Comparison of ENCODE assay signal across 8 cellular contexts in the genomic region with DNA sequence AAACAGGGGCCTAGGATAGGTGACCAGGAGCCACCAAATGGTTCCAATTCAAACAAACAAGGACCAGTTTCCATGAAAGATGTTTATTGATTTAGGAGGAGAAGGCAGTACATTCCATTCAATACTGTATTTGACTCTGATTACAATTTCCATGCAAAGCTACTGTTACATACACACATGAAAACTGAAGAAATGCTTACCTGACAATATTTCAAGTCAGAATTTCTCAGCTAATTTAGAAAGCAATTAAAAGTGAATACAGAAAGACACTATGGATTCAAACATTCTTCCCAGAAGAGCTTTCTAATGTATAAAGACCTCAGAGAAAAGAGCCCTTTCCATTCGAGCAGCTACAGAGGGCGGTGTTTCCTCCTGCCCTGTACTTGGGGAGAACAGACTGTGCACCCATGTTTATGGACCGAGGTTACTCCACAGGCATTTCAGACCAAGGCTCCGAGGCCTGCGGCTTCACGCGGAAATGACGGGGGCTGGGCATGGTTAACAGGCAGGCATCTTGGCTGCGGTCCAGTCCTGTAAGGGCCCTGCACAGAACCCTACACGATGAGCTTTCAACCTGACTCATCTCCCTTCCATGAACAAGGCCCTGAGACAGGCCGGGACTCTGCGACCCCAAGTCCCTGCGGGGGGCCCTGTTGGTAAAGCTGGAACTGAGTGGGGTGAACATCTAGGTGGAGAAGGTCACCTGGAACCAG. TPM values are rescaled to one million over a fixed set of nuclear protein-coding genes. Genes with fewer than 3 reads are reported as not detected.
DNase-seq lines count a peak whose midpoint lies in the region; ATAC-seq, FAIRE-seq and TF ChIP-seq lines count a peak whose summit lies in the region.

No MANE protein-coding gene starts in this region.

- in situ Hi-C loops in HepG2 (cut with HindIII; ENCODE audit: extremely low pct_ligation_motif_present, low pct_unique_long_range_greater_than_20kb) (no loop called here), KBM-7 (cut with MboI; ENCODE audit: low pct_unique_long_range_greater_than_20kb, low sequenced_read_pairs) (no loop called here)

- H3K27me3 Mint-ChIP-seq in activated naive CD8-positive, alpha-beta T cell treated with anti-CD3 and anti-CD28 coated beads, Interleukin-2, amount 10 ng/mL, durations not matched to agents 7 days and 5 days, result no peaks in the 10 kb centered on the region

- no peak overlapping the region for H3K27ac ChIP-seq in HepG2 (ENCODE audit: extremely low read length, insufficient read depth, low read length)

- H3K79me2 ChIP-seq in HepG2 (ENCODE audit: insufficient read depth, low read length), result no peaks in the 10 kb centered on the region

- no peaks in the 10 kb centered on the region for H3K27me3 ChIP-seq in HepG2 (ENCODE audit: control insufficient read depth in 1 of 2, insufficient read depth in 2 of 2, low read length in 2 of 2)

- FAIRE-seq in HepG2 (lab: Jason Lieb, UNC), result peak; percentile 52

- POLR2A ChIA-PET in activated naive CD8-positive, alpha-beta T cell treated with anti-CD3 and anti-CD28 coated beads, Interleukin-2, amount 10 ng/mL, durations not matched to agents 7 days and 5 days (lab: Charles Lee), result interaction anchor here (1.1 to 1.6 kb wide), 2 partner anchors 10 to 26 kb away, joined by 4 to 6 read pairs; partner anchors contain the start of gene TCFL5
- POLR2A ChIA-PET in HepG2 (lab: Yijun Ruan, JAX), result interaction anchor here (0.7 to 2.7 kb wide), 5 partner anchors 10 to 68 kb away, joined by 3 to 8 read pairs (median 6); partner anchors contain the start of gene TCFL5

- TF ChIP-seq POLR2A in HepG2 (IDR thresholded peaks at IDR 0.05; ENCODE audit: insufficient read depth in 1 of 2, low read depth in 2 of 2, low read length in 2 of 2) (no peak), GM18505 (IDR thresholded peaks at IDR 0.05; ENCODE audit: borderline replicate concordance, extremely low read depth, insufficient read depth, insufficient read length) (no peak)

- ATAC-seq in activated naive CD8-positive, alpha-beta T cell treated with anti-CD3 and anti-CD28 coated beads, Interleukin-2, amount 10 ng/mL, durations not matched to agents 7 days and 5 days (ENCODE audit: low read depth), result peak; percentile 34
- ATAC-seq in HepG2 (peak; percentile 10), HG03378 (IDR thresholded peaks at IDR 0.05; ENCODE audit: unreplicated experiment) (no peak), GM18505 (IDR thresholded peaks at IDR 0.05; ENCODE audit: unreplicated experiment) (no peak)

- H4K20me1 ChIP-seq in HepG2 (ENCODE audit: insufficient read depth, low read length), result no peaks in the 10 kb centered on the region

- no peaks in the 10 kb centered on the region for H3K9me3 Mint-ChIP-seq in activated naive CD8-positive, alpha-beta T cell treated with anti-CD3 and anti-CD28 coated beads, Interleukin-2, amount 10 ng/mL, durations not matched to agents 7 days and 5 days

- peaks cover 15% of the 10 kb centered on the region for H3K4me1 ChIP-seq in HepG2 (ENCODE audit: insufficient read depth, low read length)

- peaks cover 12% of the 10 kb centered on the region for H3K4me1 Mint-ChIP-seq in activated naive CD8-positive, alpha-beta T cell treated with anti-CD3 and anti-CD28 coated beads, Interleukin-2, amount 10 ng/mL, durations not matched to agents 7 days and 5 days

- CTCF ChIA-PET in HepG2 (lab: Yijun Ruan, JAX; ENCODE audit: low intra/inter-chr PET ratio, low total read pairs), result no interaction called here

- H3K4me3 ChIP-seq in HepG2 (replicated peaks in 1 of 3; ENCODE audit: insufficient read depth in 1 of 3, low read depth in 2 of 3, low read length in 3 of 3), result no peak overlapping the region

- 72% methylated on average over 13 of the region's 13 CpGs for WGBS in HepG2 (ENCODE audit: low lambda C conversion rate)

- no peaks in the 10 kb centered on the region for H3K9me3 ChIP-seq in HepG2 (ENCODE audit: low read length)

- H3K36me3 Mint-ChIP-seq in activated naive CD8-positive, alpha-beta T cell treated with anti-CD3 and anti-CD28 coated beads, Interleukin-2, amount 10 ng/mL, durations not matched to agents 7 days and 5 days, result peaks cover 28% of the 10 kb centered on the region

- TF ChIP-seq CTCF in HepG2 (CRISPR knock-in tag; IDR thresholded peaks at IDR 0.05), result no peak
- no peak for TF ChIP-seq CTCF in GM10266 (IDR thresholded peaks at IDR 0.05; ENCODE audit: control insufficient read depth, insufficient read depth, low read depth, missing control alignments)

- no peak for TF ChIP-seq EP300 in HepG2 (IDR thresholded peaks at IDR 0.05; ENCODE audit: low read depth in 2 of 2, low read length in 2 of 2)
- TF ChIP-seq EP300 in HepG2 (CRISPR knock-in tag; IDR thresholded peaks at IDR 0.05; ENCODE audit: borderline replicate concordance), result no peak

- no peak overlapping the region for H2AFZ ChIP-seq in HepG2 (ENCODE audit: low read length)

- DNase-seq in GF-D8 (lab: John Stamatoyannopoulos, UW) (peak; percentile 84), NCI-H345 treated with DMSO at 0.1 percent for 48 hours (lab: John Stamatoyannopoulos, UW; ENCODE audit: unreplicated experiment) (peak; percentile 77), HepG2 (ENCODE audit: low spot score) (peak; percentile 50), KBM-7 (no peak), GM10266 (ENCODE audit: extremely low spot score) (no peak)
- no peak for DNase-seq in activated naive CD8-positive, alpha-beta T cell treated with anti-CD3 and anti-CD28 coated beads, Interleukin-2, amount 10 ng/mL, durations not matched to agents 7 days and 5 days

- H3K27ac Mint-ChIP-seq in activated naive CD8-positive, alpha-beta T cell treated with anti-CD3 and anti-CD28 coated beads, Interleukin-2, amount 10 ng/mL, durations not matched to agents 7 days and 5 days, result no peak overlapping the region

- no peak overlapping the region for H3K4me2 ChIP-seq in HepG2 (ENCODE audit: low read depth, low read length)

- H3K4me3 Mint-ChIP-seq in activated naive CD8-positive, alpha-beta T cell treated with anti-CD3 and anti-CD28 coated beads, Interleukin-2, amount 10 ng/mL, durations not matched to agents 7 days and 5 days, result no peak overlapping the region

- intact Hi-C loops in HepG2 (cut with micrococcal nuclease; ENCODE audit: unreplicated experiment), result no loop called here

- no peak for TF ChIP-seq RAD21 in HepG2 (CRISPR knock-in tag; IDR thresholded peaks at IDR 0.05)

- BruUV-seq in HepG2 (replicated peaks; lab: Mats Ljungman, UMichigan), result no TSS peak

- H3K36me3 ChIP-seq in HepG2 (replicated peaks in 1 of 2; ENCODE audit: control insufficient read depth in 1 of 2, insufficient read depth in 2 of 2, low read length in 2 of 2), result peaks cover 35 to 53% of the 10 kb centered on the region in 2 experiments

- H3K9ac ChIP-seq in HepG2 (ENCODE audit: insufficient read depth, low read depth, low read length), result no peak overlapping the region

RNA-seq across cellular contexts. Expression of gene TCFL5, which starts 25.7 kb away (rescaled TPM):
- 10 to 100 TPM in 1 of 2 experiments, 1 to 10 TPM in 1; 9.3 to 10.1 TPM for total RNA-seq in activated naive CD8-positive, alpha-beta T cell treated with anti-CD3 and anti-CD28 coated beads, Interleukin-2, amount 10 ng/mL, durations not matched to agents 7 days and 5 days
- total RNA-seq in HepG2 (2016; rRNA removed; fragmentation: Illumina TruSeq; extraction: Trizol), result 20.0 and 21.1 TPM in 2 replicates
- 13.3 and 17.7 TPM in 2 replicates for total RNA-seq in HepG2 (2016; cell fraction: cytosol; rRNA removed; fragmentation: Illumina TruSeq; extraction: Trizol; ENCODE audit: low read depth)
- total RNA-seq in HepG2 (2016; cell fraction: insoluble cytoplasmic fraction; rRNA removed; fragmentation: Illumina TruSeq; extraction: Trizol), result 20.4 and 21.0 TPM in 2 replicates
- 28.7 and 36.7 TPM in 2 replicates for total RNA-seq in HepG2 (2016; cell fraction: membrane; rRNA removed; fragmentation: Illumina TruSeq; extraction: Trizol)
- total RNA-seq in HepG2 (2016; cell fraction: nucleus; rRNA removed; fragmentation: Illumina TruSeq; extraction: Trizol), result 11.4 and 12.6 TPM in 2 replicates
- polyA plus RNA-seq in HepG2 (2011; rRNA removed), result 14.2 and 14.8 TPM in 2 replicates
- polyA plus RNA-seq in HepG2 (2011; cell fraction: cytosol; rRNA removed), result 9.0 and 11.8 TPM in 2 replicates
- 6.4 and 8.0 TPM in 2 replicates for polyA plus RNA-seq in HepG2 (2011; cell fraction: nucleus; rRNA removed)
- 12.4 and 13.3 TPM in 2 replicates for polyA plus RNA-seq in HepG2 (2012)
- polyA plus RNA-seq in HepG2 (2016; cell fraction: cytosol; fragmentation: Illumina TruSeq; extraction: Trizol; ENCODE audit: low read depth), result 13.1 and 14.7 TPM in 2 replicates
- 19.5 and 20.9 TPM in 2 replicates for polyA plus RNA-seq in HepG2 (2016; cell fraction: insoluble cytoplasmic fraction; fragmentation: Illumina TruSeq; extraction: Trizol; ENCODE audit: low read depth)
- polyA plus RNA-seq in HepG2 (2016; cell fraction: membrane; fragmentation: Illumina TruSeq; extraction: Trizol; ENCODE audit: low read depth), result 25.6 and 29.7 TPM in 2 replicates
- 21.4 and 23.1 TPM in 2 replicates for polyA plus RNA-seq in HepG2 (2016; cell fraction: nucleus; fragmentation: Illumina TruSeq; extraction: Trizol; ENCODE audit: insufficient read depth, low read depth)
- polyA minus RNA-seq in HepG2 (2011; rRNA and poly(A)+ RNA removed; ENCODE audit: low replicate concordance), result 4.7 and 6.4 TPM in 2 replicates
- 9.9 and 10.2 TPM in 2 replicates for polyA minus RNA-seq in HepG2 (2011; cell fraction: cytosol; rRNA and poly(A)+ RNA removed)
- 5.2 and 6.1 TPM in 2 replicates for polyA minus RNA-seq in HepG2 (2011; cell fraction: nucleus; rRNA and poly(A)+ RNA removed)

RNA-seq across cellular contexts. Expression of gene DIDO1, which starts 39.0 kb away (rescaled TPM):
- total RNA-seq in activated naive CD8-positive, alpha-beta T cell treated with anti-CD3 and anti-CD28 coated beads, Interleukin-2, amount 10 ng/mL, durations not matched to agents 7 days and 5 days, result 100 to 1,000 TPM; 100 to 104 TPM
- total RNA-seq in HepG2 (2016; rRNA removed; fragmentation: Illumina TruSeq; extraction: Trizol), result 75.1 and 77.0 TPM in 2 replicates
- 14.5 and 17.3 TPM in 2 replicates for total RNA-seq in HepG2 (2016; cell fraction: cytosol; rRNA removed; fragmentation: Illumina TruSeq; extraction: Trizol; ENCODE audit: low read depth)
- total RNA-seq in HepG2 (2016; cell fraction: insoluble cytoplasmic fraction; rRNA removed; fragmentation: Illumina TruSeq; extraction: Trizol), result 71.7 and 75.6 TPM in 2 replicates
- 32.1 and 34.1 TPM in 2 replicates for total RNA-seq in HepG2 (2016; cell fraction: membrane; rRNA removed; fragmentation: Illumina TruSeq; extraction: Trizol)
- total RNA-seq in HepG2 (2016; cell fraction: nucleus; rRNA removed; fragmentation: Illumina TruSeq; extraction: Trizol), result 86.6 and 98.5 TPM in 2 replicates
- polyA plus RNA-seq in HepG2 (2011; rRNA removed), result 72.6 and 75.0 TPM in 2 replicates
- polyA plus RNA-seq in HepG2 (2011; cell fraction: cytosol; rRNA removed), result 53.2 and 57.1 TPM in 2 replicates
- polyA plus RNA-seq in HepG2 (2011; cell fraction: nucleus; rRNA removed), result 292 and 297 TPM in 2 replicates
- polyA plus RNA-seq in HepG2 (2012), result 67.9 and 74.0 TPM in 2 replicates
- polyA plus RNA-seq in HepG2 (2016; cell fraction: cytosol; fragmentation: Illumina TruSeq; extraction: Trizol; ENCODE audit: low read depth), result 3.0 TPM in 2 replicates
- polyA plus RNA-seq in HepG2 (2016; cell fraction: insoluble cytoplasmic fraction; fragmentation: Illumina TruSeq; extraction: Trizol; ENCODE audit: low read depth), result 61.5 and 65.9 TPM in 2 replicates
- 10.9 and 11.6 TPM in 2 replicates for polyA plus RNA-seq in HepG2 (2016; cell fraction: membrane; fragmentation: Illumina TruSeq; extraction: Trizol; ENCODE audit: low read depth)
- 130 and 135 TPM in 2 replicates for polyA plus RNA-seq in HepG2 (2016; cell fraction: nucleus; fragmentation: Illumina TruSeq; extraction: Trizol; ENCODE audit: insufficient read depth, low read depth)
- polyA minus RNA-seq in HepG2 (2011; rRNA and poly(A)+ RNA removed; ENCODE audit: low replicate concordance), result 33.0 and 89.8 TPM in 2 replicates
- polyA minus RNA-seq in HepG2 (2011; cell fraction: cytosol; rRNA and poly(A)+ RNA removed), result 30.7 and 35.0 TPM in 2 replicates
- polyA minus RNA-seq in HepG2 (2011; cell fraction: nucleus; rRNA and poly(A)+ RNA removed), result 139 and 144 TPM in 2 replicates

RNA-seq across cellular contexts. Expression of gene GID8, which starts 50.6 kb away (rescaled TPM):
- 10 to 100 TPM; 42.1 to 43.0 TPM for total RNA-seq in activated naive CD8-positive, alpha-beta T cell treated with anti-CD3 and anti-CD28 coated beads, Interleukin-2, amount 10 ng/mL, durations not matched to agents 7 days and 5 days
- 59.8 and 74.4 TPM in 2 replicates for total RNA-seq in HepG2 (2016; rRNA removed; fragmentation: Illumina TruSeq; extraction: Trizol)
- total RNA-seq in HepG2 (2016; cell fraction: cytosol; rRNA removed; fragmentation: Illumina TruSeq; extraction: Trizol; ENCODE audit: low read depth), result 17.8 and 18.7 TPM in 2 replicates
- 60.3 and 68.0 TPM in 2 replicates for total RNA-seq in HepG2 (2016; cell fraction: insoluble cytoplasmic fraction; rRNA removed; fragmentation: Illumina TruSeq; extraction: Trizol)
- 45.9 and 46.6 TPM in 2 replicates for total RNA-seq in HepG2 (2016; cell fraction: membrane; rRNA removed; fragmentation: Illumina TruSeq; extraction: Trizol)
- 35.6 and 42.8 TPM in 2 replicates for total RNA-seq in HepG2 (2016; cell fraction: nucleus; rRNA removed; fragmentation: Illumina TruSeq; extraction: Trizol)
- 39.0 and 39.6 TPM in 2 replicates for polyA plus RNA-seq in HepG2 (2011; rRNA removed)
- polyA plus RNA-seq in HepG2 (2011; cell fraction: cytosol; rRNA removed), result 39.6 and 40.7 TPM in 2 replicates
- 23.9 and 26.9 TPM in 2 replicates for polyA plus RNA-seq in HepG2 (2011; cell fraction: nucleus; rRNA removed)
- 36.8 and 46.0 TPM in 2 replicates for polyA plus RNA-seq in HepG2 (2012)
- 14.5 and 16.6 TPM in 2 replicates for polyA plus RNA-seq in HepG2 (2016; cell fraction: cytosol; fragmentation: Illumina TruSeq; extraction: Trizol; ENCODE audit: low read depth)
- 66.0 and 70.4 TPM in 2 replicates for polyA plus RNA-seq in HepG2 (2016; cell fraction: insoluble cytoplasmic fraction; fragmentation: Illumina TruSeq; extraction: Trizol; ENCODE audit: low read depth)
- polyA plus RNA-seq in HepG2 (2016; cell fraction: membrane; fragmentation: Illumina TruSeq; extraction: Trizol; ENCODE audit: low read depth), result 31.6 and 32.0 TPM in 2 replicates
- polyA plus RNA-seq in HepG2 (2016; cell fraction: nucleus; fragmentation: Illumina TruSeq; extraction: Trizol; ENCODE audit: insufficient read depth, low read depth), result 58.8 and 62.9 TPM in 2 replicates
- 30.6 and 61.9 TPM in 2 replicates for polyA minus RNA-seq in HepG2 (2011; rRNA and poly(A)+ RNA removed; ENCODE audit: low replicate concordance)
- 28.5 and 31.3 TPM in 2 replicates for polyA minus RNA-seq in HepG2 (2011; cell fraction: cytosol; rRNA and poly(A)+ RNA removed)
- 27.2 and 34.4 TPM in 2 replicates for polyA minus RNA-seq in HepG2 (2011; cell fraction: nucleus; rRNA and poly(A)+ RNA removed)

Comparison
In these comparisons a context has a peak if more than half of its experiments do, and no peak if none do; other contexts are left out.
1. DNase-seq: peak in GF-D8 (single experiment), NCI-H345 treated with DMSO at 0.1 percent for 48 hours (single experiment) and HepG2 (single experiment); none in activated naive CD8-positive, alpha-beta T cell treated with anti-CD3 and anti-CD28 coated beads, Interleukin-2, amount 10 ng/mL, durations not matched to agents 7 days and 5 days (single experiment), KBM-7 (single experiment) and GM10266 (single experiment).
2. ATAC-seq: peak in activated naive CD8-positive, alpha-beta T cell treated with anti-CD3 and anti-CD28 coated beads, Interleukin-2, amount 10 ng/mL, durations not matched to agents 7 days and 5 days (single experiment) and HepG2 (single experiment); none in HG03378 (single experiment) and GM18505 (single experiment).